Comparison of ENCODE assay signal across 1 cellular context in the genomic region with DNA sequence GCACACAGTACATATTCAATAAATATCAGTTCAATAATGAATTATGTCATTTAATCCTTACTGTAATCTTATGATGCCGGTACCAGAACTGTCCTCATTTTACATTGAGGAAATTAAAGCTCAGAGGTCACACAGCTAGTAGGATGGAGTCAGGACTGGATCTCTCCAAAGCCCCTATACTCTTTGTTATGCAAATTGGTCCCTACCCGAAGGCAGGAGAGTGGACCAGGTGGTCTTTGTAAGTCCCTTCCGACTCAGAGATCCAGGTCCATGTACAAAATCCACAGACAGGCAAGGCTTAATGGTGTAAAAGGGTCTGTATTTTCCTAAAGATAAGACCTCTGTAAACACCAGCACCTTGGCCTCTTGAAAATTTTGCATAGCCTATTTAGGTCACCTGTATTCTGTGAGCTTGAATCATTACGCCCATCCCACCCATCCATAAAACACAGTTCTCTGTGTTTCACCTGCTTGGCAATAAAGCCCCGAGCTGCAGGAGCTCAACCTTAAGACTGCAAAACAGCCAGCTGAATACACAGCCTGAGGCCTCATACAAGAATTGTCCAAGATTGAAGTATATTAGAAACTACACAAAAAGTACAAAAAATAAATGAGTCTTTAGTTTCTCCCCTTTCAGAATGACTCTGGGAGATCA.
TF ChIP-seq lines count a peak whose summit lies in the region.

No MANE protein-coding gene starts in this region.

TF ChIP-seq in HepG2, 621 proteins besides CTCF, POLR2A, EP300 and RAD21:
- TF ChIP-seq, protein P1, sequence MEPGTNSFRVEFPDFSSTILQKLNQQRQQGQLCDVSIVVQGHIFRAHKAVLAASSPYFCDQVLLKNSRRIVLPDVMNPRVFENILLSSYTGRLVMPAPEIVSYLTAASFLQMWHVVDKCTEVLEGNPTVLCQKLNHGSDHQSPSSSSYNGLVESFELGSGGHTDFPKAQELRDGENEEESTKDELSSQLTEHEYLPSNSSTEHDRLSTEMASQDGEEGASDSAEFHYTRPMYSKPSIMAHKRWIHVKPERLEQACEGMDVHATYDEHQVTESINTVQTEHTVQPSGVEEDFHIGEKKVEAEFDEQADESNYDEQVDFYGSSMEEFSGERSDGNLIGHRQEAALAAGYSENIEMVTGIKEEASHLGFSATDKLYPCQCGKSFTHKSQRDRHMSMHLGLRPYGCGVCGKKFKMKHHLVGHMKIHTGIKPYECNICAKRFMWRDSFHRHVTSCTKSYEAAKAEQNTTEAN (CRISPR knock-in tag; conservative IDR thresholded peaks at IDR 0.05): no peak
- TF ChIP-seq KDM2A (CRISPR knock-in tag; IDR thresholded peaks at IDR 0.05; ENCODE audit: borderline replicate concordance, low read depth) (no peak), NR2F1 (CRISPR knock-in tag; IDR thresholded peaks at IDR 0.05) (no peak), ZFP62 (CRISPR knock-in tag; IDR thresholded peaks at IDR 0.05) (no peak)
- TF ChIP-seq, protein P2, sequence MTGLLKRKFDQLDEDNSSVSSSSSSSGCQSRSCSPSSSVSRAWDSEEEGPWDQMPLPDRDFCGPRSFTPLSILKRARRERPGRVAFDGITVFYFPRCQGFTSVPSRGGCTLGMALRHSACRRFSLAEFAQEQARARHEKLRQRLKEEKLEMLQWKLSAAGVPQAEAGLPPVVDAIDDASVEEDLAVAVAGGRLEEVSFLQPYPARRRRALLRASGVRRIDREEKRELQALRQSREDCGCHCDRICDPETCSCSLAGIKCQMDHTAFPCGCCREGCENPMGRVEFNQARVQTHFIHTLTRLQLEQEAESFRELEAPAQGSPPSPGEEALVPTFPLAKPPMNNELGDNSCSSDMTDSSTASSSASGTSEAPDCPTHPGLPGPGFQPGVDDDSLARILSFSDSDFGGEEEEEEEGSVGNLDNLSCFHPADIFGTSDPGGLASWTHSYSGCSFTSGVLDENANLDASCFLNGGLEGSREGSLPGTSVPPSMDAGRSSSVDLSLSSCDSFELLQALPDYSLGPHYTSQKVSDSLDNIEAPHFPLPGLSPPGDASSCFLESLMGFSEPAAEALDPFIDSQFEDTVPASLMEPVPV (CRISPR knock-in tag; IDR thresholded peaks at IDR 0.05): no peak
- TF ChIP-seq, protein P3, sequence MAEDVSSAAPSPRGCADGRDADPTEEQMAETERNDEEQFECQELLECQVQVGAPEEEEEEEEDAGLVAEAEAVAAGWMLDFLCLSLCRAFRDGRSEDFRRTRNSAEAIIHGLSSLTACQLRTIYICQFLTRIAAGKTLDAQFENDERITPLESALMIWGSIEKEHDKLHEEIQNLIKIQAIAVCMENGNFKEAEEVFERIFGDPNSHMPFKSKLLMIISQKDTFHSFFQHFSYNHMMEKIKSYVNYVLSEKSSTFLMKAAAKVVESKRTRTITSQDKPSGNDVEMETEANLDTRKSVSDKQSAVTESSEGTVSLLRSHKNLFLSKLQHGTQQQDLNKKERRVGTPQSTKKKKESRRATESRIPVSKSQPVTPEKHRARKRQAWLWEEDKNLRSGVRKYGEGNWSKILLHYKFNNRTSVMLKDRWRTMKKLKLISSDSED (CRISPR knock-in tag; IDR thresholded peaks at IDR 0.05): no peak
